ENCODE assay signal across 21 cellular contexts in genomic region chr6:165484178-165484889, GRCh38.
A peak's percentile ranks its signal among the peaks of the same experiment; 100 is the strongest.
DNase-seq lines count a peak whose midpoint lies in the region; FAIRE-seq and TF ChIP-seq lines count a peak whose summit lies in the region.
"Had no signal": no experiment of that assay in that cellular context is flagged by ENCODE, and none has a peak within 500 bp of the region (broad histone marks: within the 10 kb centered on the region; RNA-seq: fewer than 3 reads in every experiment).

No MANE protein-coding gene starts in this region.

- DNase-seq in ELF-1 (ENCODE audit: low read depth, low spot score) (peak; percentile 66), H9 (peak; percentile 52), ecto neural progenitor cell (ENCODE audit: low spot score) (peak; percentile 59), neural progenitor cell (ENCODE audit: low spot score) (peak; percentile 68), GM12892 (ENCODE audit: insufficient read length) (no peak), NCI-H1694 treated with DMSO at 0.1 percent for 48 hours (lab: John Stamatoyannopoulos, UW) (no peak), smooth muscle cell (lab: John Stamatoyannopoulos, UW; ENCODE audit: unreplicated experiment) (no peak)
- DNase-seq in activated CD4-positive, alpha-beta memory T cell treated with anti-CD3 and anti-CD28 coated beads for 36 hours: no peak
- DNase-seq: DMS79 treated with DMSO at 0.1 percent for 48 hours, Karpas-422, NCI-H1417 treated with DMSO at 0.1 percent for 48 hours, NCI-H2029 treated with DMSO at 0.1 percent for 48 hours, NCI-H2171 treated with DMSO at 0.1 percent for 48 hours, NCI-H446 treated with DMSO at 0.1 percent for 48 hours, OCI-M1, SHP77 had no signal

- H2BK12ac ChIP-seq in H9 (ENCODE audit: insufficient read length, low read depth, low read length): no peak overlapping the region

- H3K18ac ChIP-seq in H9 (ENCODE audit: insufficient read length, low read depth, low read length): no peak overlapping the region

- H3K23ac ChIP-seq in H9 (ENCODE audit: insufficient read length, low read depth, low read length): no peak overlapping the region

- H3K36me3 Mint-ChIP-seq in H9 (ENCODE audit: insufficient read depth in 1 of 3, low read depth in 3 of 3) (no peaks in the 10 kb centered on the region), neural progenitor cell (no peaks in the 10 kb centered on the region)
- no peaks in the 10 kb centered on the region for H3K36me3 Mint-ChIP-seq in activated CD4-positive, alpha-beta memory T cell treated with anti-CD3 and anti-CD28 coated beads for 36 hours
- H3K36me3 Mint-ChIP-seq: CD14-positive monocyte, IgD-negative memory B cell had no signal

- no peaks in the 10 kb centered on the region for H3K27me3 ChIP-seq in H9 (ENCODE audit: insufficient read depth, low read length)
- H3K27me3 ChIP-seq in neural progenitor cell: no peaks in the 10 kb centered on the region
- H3K27me3 ChIP-seq in smooth muscle cell (ENCODE audit: low read depth): no peaks in the 10 kb centered on the region

- no peak overlapping the region for H3T11ph ChIP-seq in H9 (ENCODE audit: low read length)

- H2AFZ ChIP-seq in H9 (ENCODE audit: low read length) (no peak overlapping the region), neural progenitor cell (replicated peaks) (no peak overlapping the region), smooth muscle cell (ENCODE audit: low read depth) (no peak overlapping the region)

- intact Hi-C loops in activated CD4-positive, alpha-beta memory T cell treated with anti-CD3 and anti-CD28 coated beads for 36 hours (cut with micrococcal nuclease): no loop called here

- no peak overlapping the region for H4K8ac ChIP-seq in H9 (replicated peaks; ENCODE audit: insufficient read length, low read depth, low read length)

- H3K4me1 ChIP-seq in H9 (ENCODE audit: insufficient read depth, low read length): no peaks in the 10 kb centered on the region
- H3K4me1 ChIP-seq in neural progenitor cell: peaks cover 9% of the 10 kb centered on the region
- H3K4me1 ChIP-seq in smooth muscle cell (ENCODE audit: low read depth): no peaks in the 10 kb centered on the region

- TF ChIP-seq CTCF in H9 (conservative IDR thresholded peaks at IDR 0.05) (no peak), neural progenitor cell (IDR thresholded peaks at IDR 0.05) (no peak), smooth muscle cell (IDR thresholded peaks at IDR 0.05; ENCODE audit: borderline replicate concordance, insufficient read depth, poor library complexity, severe bottlenecking) (no peak)

- no peak overlapping the region for H3K27ac Mint-ChIP-seq in H9
- H3K27ac Mint-ChIP-seq in neural progenitor cell: peak overlapping the region; percentile 88
- H3K27ac Mint-ChIP-seq in activated CD4-positive, alpha-beta memory T cell treated with anti-CD3 and anti-CD28 coated beads for 36 hours: no peak overlapping the region
- H3K27ac Mint-ChIP-seq: CD14-positive monocyte, IgD-negative memory B cell had no signal

- H3K9me3 Mint-ChIP-seq in H9 (no peaks in the 10 kb centered on the region), neural progenitor cell (peaks cover 3% of the 10 kb centered on the region)
- peaks cover 2% of the 10 kb centered on the region for H3K9me3 Mint-ChIP-seq in activated CD4-positive, alpha-beta memory T cell treated with anti-CD3 and anti-CD28 coated beads for 36 hours

- H4K5ac ChIP-seq in H9 (ENCODE audit: insufficient read length, low read depth, low read length): no peak overlapping the region

- no peak overlapping the region for H3K4me3 Mint-ChIP-seq in H9
- no peak overlapping the region for H3K4me3 Mint-ChIP-seq in neural progenitor cell
- no peak overlapping the region for H3K4me3 Mint-ChIP-seq in activated CD4-positive, alpha-beta memory T cell treated with anti-CD3 and anti-CD28 coated beads for 36 hours
- H3K4me3 Mint-ChIP-seq: CD14-positive monocyte, IgD-negative memory B cell had no signal

- no peak overlapping the region for H3K4ac ChIP-seq in H9 (ENCODE audit: low read depth, low read length)

- H4K91ac ChIP-seq in H9 (ENCODE audit: insufficient read length, low read depth, low read length): no peak overlapping the region

- H3K56ac ChIP-seq in H9 (ENCODE audit: insufficient read length, low read depth, low read length): no peak overlapping the region

- no peak overlapping the region for H2BK15ac ChIP-seq in H9 (ENCODE audit: low read depth, low read length)

- no peak overlapping the region for H2AK5ac ChIP-seq in H9 (ENCODE audit: insufficient read length, low read length)

- H3K9ac ChIP-seq in H9 (ENCODE audit: extremely low read depth, insufficient read length, low read length): no peak overlapping the region
- no peak overlapping the region for H3K9ac ChIP-seq in neural progenitor cell
- no peak overlapping the region for H3K9ac ChIP-seq in smooth muscle cell (ENCODE audit: low read depth)

- H3K4me2 ChIP-seq in H9 (ENCODE audit: insufficient read depth, insufficient read length, low read length) (no peak overlapping the region), neural progenitor cell (peak overlapping the region; percentile 61), smooth muscle cell (no peak overlapping the region)

- no peaks in the 10 kb centered on the region for H3K23me2 ChIP-seq in H9 (ENCODE audit: insufficient read length, low read depth, low read length, poor library complexity, severe bottlenecking)

- TF ChIP-seq POLR2A in GM12892 (IDR thresholded peaks at IDR 0.05; ENCODE audit: low read depth, low read length): no peak

- H2BK20ac ChIP-seq in H9 (ENCODE audit: low read depth, low read length, poor library complexity, severe bottlenecking): no peak overlapping the region

- H3K27ac ChIP-seq in H9 (ENCODE audit: insufficient read length, low read depth, low read length) (no peak overlapping the region), neural progenitor cell (no peak overlapping the region), smooth muscle cell (ENCODE audit: low read depth) (no peak overlapping the region)
- H3K27ac ChIP-seq: SK-N-MC had no signal

- no peaks in the 10 kb centered on the region; the same call in 1 of the 2 replicates for H3K27me3 Mint-ChIP-seq in H9 (ENCODE audit: low read depth)
- peaks cover 2% of the 10 kb centered on the region for H3K27me3 Mint-ChIP-seq in neural progenitor cell (ENCODE audit: insufficient read depth, low read depth)
- no peaks in the 10 kb centered on the region for H3K27me3 Mint-ChIP-seq in activated CD4-positive, alpha-beta memory T cell treated with anti-CD3 and anti-CD28 coated beads for 36 hours
- H3K27me3 Mint-ChIP-seq: IgD-negative memory B cell had no signal

- H4K20me1 ChIP-seq in H9 (ENCODE audit: control insufficient read depth, insufficient read depth, insufficient read length) (no peaks in the 10 kb centered on the region), neural progenitor cell (ENCODE audit: low read depth) (peaks cover 4% of the 10 kb centered on the region), smooth muscle cell (ENCODE audit: low read depth) (no peaks in the 10 kb centered on the region)

- H3K4me1 Mint-ChIP-seq in H9 (peaks cover 12 to 15% of the 10 kb centered on the region in 2 experiments), neural progenitor cell (peaks cover 28% of the 10 kb centered on the region)
- no peaks in the 10 kb centered on the region for H3K4me1 Mint-ChIP-seq in activated CD4-positive, alpha-beta memory T cell treated with anti-CD3 and anti-CD28 coated beads for 36 hours (ENCODE audit: low read depth)
- H3K4me1 Mint-ChIP-seq: CD14-positive monocyte, IgD-negative memory B cell had no signal

- no peaks in the 10 kb centered on the region for H3K79me1 ChIP-seq in H9 (ENCODE audit: insufficient read depth, low read depth, low read length, poor library complexity, severe bottlenecking)

- no peaks in the 10 kb centered on the region for H3F3A ChIP-seq in neural progenitor cell (ENCODE audit: low read depth)
- no peaks in the 10 kb centered on the region for H3F3A ChIP-seq in smooth muscle cell (ENCODE audit: low read depth)

- CTCF ChIA-PET in activated CD4-positive, alpha-beta memory T cell treated with anti-CD3 and anti-CD28 coated beads for 36 hours (lab: Charles Lee): no interaction called here

- no peak overlapping the region for H3K4me3 ChIP-seq in neural progenitor cell
- H3K4me3 ChIP-seq in smooth muscle cell: no peak overlapping the region
- H3K4me3 ChIP-seq: SK-N-MC had no signal

- POLR2A ChIA-PET in activated CD4-positive, alpha-beta memory T cell treated with anti-CD3 and anti-CD28 coated beads for 36 hours (lab: Charles Lee): no interaction called here

- H3K79me2 ChIP-seq in H9 (ENCODE audit: insufficient read depth, low read length): no peaks in the 10 kb centered on the region
- no peaks in the 10 kb centered on the region for H3K79me2 ChIP-seq in neural progenitor cell (ENCODE audit: low read depth)
- no peaks in the 10 kb centered on the region for H3K79me2 ChIP-seq in smooth muscle cell (ENCODE audit: low read depth)

- no peaks in the 10 kb centered on the region for H3K36me3 ChIP-seq in neural progenitor cell
- H3K36me3 ChIP-seq in smooth muscle cell (ENCODE audit: low read depth): no peaks in the 10 kb centered on the region

- H2BK5ac ChIP-seq in H9 (ENCODE audit: insufficient read length, low read length): no peak overlapping the region

- H3K9me3 ChIP-seq in H9 (ENCODE audit: control insufficient read depth, low read depth, low read length) (no peaks in the 10 kb centered on the region), neural progenitor cell (ENCODE audit: low read depth) (no peaks in the 10 kb centered on the region), smooth muscle cell (replicated peaks; ENCODE audit: low read depth) (no peaks in the 10 kb centered on the region)

- WGBS in H9 (ENCODE audit: extremely low coverage, insufficient read length, low lambda C conversion rate): no CpG with 5 or more reads among the region's 13 CpGs
- 81% methylated on average over 13 of the region's 13 CpGs for WGBS in smooth muscle cell (ENCODE audit: low lambda C conversion rate)

- H3K14ac ChIP-seq in H9 (ENCODE audit: insufficient read depth, low read length): no peak overlapping the region

- H2BK120ac ChIP-seq in H9 (ENCODE audit: low read depth, low read length, poor library complexity, severe bottlenecking): no peak overlapping the region

- no peak for FAIRE-seq in GM12892 (lab: Jason Lieb, UNC)
- FAIRE-seq: G401.6, HTR-8/SVneo had no signal

Comparison
In these comparisons a context has a peak if more than half of its experiments do, and no peak if none do; other contexts are left out.
1. DNase-seq: peak in ELF-1 (single experiment), H9 (single experiment), ecto neural progenitor cell (single experiment) and neural progenitor cell (single experiment); none in GM12892 (single experiment), activated CD4-positive, alpha-beta memory T cell treated with anti-CD3 and anti-CD28 coated beads for 36 hours (single experiment), NCI-H1694 treated with DMSO at 0.1 percent for 48 hours (single experiment) and smooth muscle cell (single experiment).